ENCODE assay signal across 26 cellular contexts in genomic region chr14:21061347-21061668, GRCh38. TPM values are rescaled to one million over a fixed set of nuclear protein-coding genes. Genes with fewer than 3 reads are reported as not detected.
DNase-seq lines count a peak whose midpoint lies in the region; ATAC-seq, FAIRE-seq and TF ChIP-seq lines count a peak whose summit lies in the region.
"Had no signal": no experiment of that assay in that cellular context is flagged by ENCODE, and none has a peak within 500 bp of the region (broad histone marks: within the 10 kb centered on the region; RNA-seq: fewer than 3 reads in every experiment).

No MANE protein-coding gene starts in this region.

- TF ChIP-seq EP300 in K562 (IDR thresholded peaks at IDR 0.05; ENCODE audit: low read length): no peak

- intact Hi-C loops in K562 (cut with micrococcal nuclease): no loop called here

- no peak for TF ChIP-seq CTCF in K562 (IDR thresholded peaks at IDR 0.05 in 2 of 3, conservative IDR thresholded peaks at IDR 0.05 in 1 of 3; ENCODE audit: insufficient read depth in 2 of 3, low read depth in 1 of 3, low read length in 3 of 3)
- no peak for TF ChIP-seq CTCF in nephron (IDR thresholded peaks at IDR 0.05; ENCODE audit: unreplicated experiment in 3 of 3)

- peak overlapping the region; percentile 4 to 78 (median 54) for H3K27ac Mint-ChIP-seq in nephron
- H3K27ac Mint-ChIP-seq: CD4-positive, alpha-beta memory T cell; IgD-negative memory B cell had no signal

- H3K4me3 Mint-ChIP-seq in nephron: peak overlapping the region in 1 of 3 experiments; percentile 8
- H3K4me3 Mint-ChIP-seq: CD4-positive, alpha-beta memory T cell; IgD-negative memory B cell had no signal

- FAIRE-seq in K562 (lab: Jason Lieb, UNC): no peak
- FAIRE-seq: GM12878 had no signal

- no peaks in the 10 kb centered on the region for H3K79me2 ChIP-seq in K562 (ENCODE audit: control insufficient read depth, insufficient read depth, low read length)

- in situ Hi-C loops in K562 (cut with MboI): no loop called here

- no peaks in the 10 kb centered on the region for H3K9me3 ChIP-seq in K562 (replicated peaks; ENCODE audit: control insufficient read depth, insufficient read depth, low read depth, low read length)
- H3K9me3 ChIP-seq: HAP-1, SK-N-SH had no signal

- TF ChIP-seq POLR2A in K562 (conservative IDR thresholded peaks at IDR 0.05): no peak

- 52% methylated on average over 3 of the region's 3 CpGs for WGBS in K562 (ENCODE audit: insufficient coverage, low coverage, missing lambda C conversion rate)

- H3K36me3 ChIP-seq in K562 (ENCODE audit: control insufficient read depth, insufficient read depth, low read length): no peaks in the 10 kb centered on the region
- H3K36me3 ChIP-seq: HAP-1 had no signal

- DNase-seq in K562 (ENCODE audit: extremely low read depth in 1 of 4, low spot score in 3 of 4): no peak
- no peak for DNase-seq in left lobe of liver (ENCODE audit: low spot score)
- DNase-seq in Kasumi-1 (lab: John Stamatoyannopoulos, UW): no peak
- DNase-seq in SKM-1 (lab: John Stamatoyannopoulos, UW; ENCODE audit: unreplicated experiment): no peak
- DNase-seq in NCI-H1105 (lab: John Stamatoyannopoulos, UW): no peak
- DNase-seq: C1 segment of cervical spinal cord; CD4-positive, alpha-beta memory T cell; COR-L47; DMS79; EL; GDM1; GOT3; NCI-H1092 treated with DMSO at 0.1 percent for 48 hours; NCI-H1436 treated with DMSO at 0.1 percent for 48 hours; NCI-H187 treated with DMSO at 0.1 percent for 48 hours; NCI-H2171 treated with DMSO at 0.1 percent for 48 hours; NCI-H446; NCI-H524 treated with DMSO at 0.1 percent for 48 hours; NCI-H774; SK-N-SH had no signal

- TF ChIP-seq RAD21 in K562 (CRISPR knock-in tag; conservative IDR thresholded peaks at IDR 0.05 in 1 of 2, IDR thresholded peaks at IDR 0.05 in 1 of 2): no peak

- peak overlapping the region; percentile 74 for H2AFZ ChIP-seq in K562 (ENCODE audit: low read depth, low read length)

- H3K4me1 ChIP-seq in K562 (replicated peaks in 1 of 2; ENCODE audit: control insufficient read depth in 2 of 2, insufficient read depth in 2 of 2, low read length in 2 of 2): no peaks in the 10 kb centered on the region; a peak in 1 of 5 replicates
- H3K4me1 ChIP-seq: HAP-1 had no signal

- H3K27me3 ChIP-seq in K562 (ENCODE audit: control insufficient read depth in 2 of 2, insufficient read depth in 2 of 2, low read length in 2 of 2): no peaks in the 10 kb centered on the region

- no peak overlapping the region for H3K9ac ChIP-seq in K562 (ENCODE audit: insufficient read depth in 1 of 2, low read depth in 2 of 2, low read length in 2 of 2)
- H3K9ac ChIP-seq: SK-N-SH had no signal

- peaks cover 4% of the 10 kb centered on the region for H3K27me3 Mint-ChIP-seq in nephron (ENCODE audit: low read depth)

- no peaks in the 10 kb centered on the region for H3K36me3 Mint-ChIP-seq in nephron (ENCODE audit: low read depth)
- H3K36me3 Mint-ChIP-seq: CD4-positive, alpha-beta memory T cell; IgD-negative memory B cell had no signal

- peaks cover 31% of the 10 kb centered on the region for H3K4me1 Mint-ChIP-seq in nephron
- H3K4me1 Mint-ChIP-seq: CD4-positive, alpha-beta memory T cell; IgD-negative memory B cell had no signal

- ATAC-seq in K562: no peak
- peak; percentile 14 for ATAC-seq in left lobe of liver
- no peak for ATAC-seq in GM18517 (IDR thresholded peaks at IDR 0.05; ENCODE audit: unreplicated experiment)
- ATAC-seq: GM12878 had no signal

- H3K9me3 Mint-ChIP-seq in nephron: no peaks in the 10 kb centered on the region
- H3K9me3 Mint-ChIP-seq: CD4-positive, alpha-beta memory T cell; IgD-negative memory B cell had no signal

- H3K27ac ChIP-seq in K562 (ENCODE audit: extremely low read depth, low read depth, low read length): no peak overlapping the region

- H4K20me1 ChIP-seq in K562 (replicated peaks; ENCODE audit: control insufficient read depth, insufficient read depth, low read length): no peaks in the 10 kb centered on the region

- BruUV-seq in K562 (replicated peaks; lab: Mats Ljungman, UMichigan): no TSS peak

- no peak overlapping the region for H3K4me2 ChIP-seq in K562 (ENCODE audit: insufficient read depth, low read length)
- H3K4me2 ChIP-seq: SK-N-SH had no signal

- CTCF ChIA-PET in K562 (lab: Yijun Ruan, JAX; ENCODE audit: low intra/inter-chr PET ratio): no interaction called here

- no peak overlapping the region for H3K4me3 ChIP-seq in K562
- H3K4me3 ChIP-seq: GM12878, HAP-1 had no signal

- POLR2A ChIA-PET in K562 (lab: Yijun Ruan, JAX): interaction anchor here (0.8 to 1.0 kb wide), 2 partner anchors 9 to 43 kb away, joined by 3 read pairs; partner anchors contain the start of gene ARHGEF40

- H3K9me1 ChIP-seq in K562 (ENCODE audit: control insufficient read depth, insufficient read depth, low read length): no peaks in the 10 kb centered on the region

RNA-seq across cellular contexts. Expression of gene RNASE8, which starts 3.7 kb away (rescaled TPM):
- not detected in 2 replicates for total RNA-seq in K562 (2011; cell fraction: chromatin; rRNA removed; ENCODE audit: low replicate concordance)
- total RNA-seq in K562 (2011; cell fraction: nucleolus; rRNA removed): not detected in 2 replicates
- not detected in 2 replicates for total RNA-seq in K562 (2011; cell fraction: nucleoplasm; rRNA removed)
- not detected in 2 replicates for total RNA-seq in K562 (2014; rRNA removed)
- total RNA-seq in K562 (2014; rRNA removed; fragmentation: Illumina TruSeq; extraction: Trizol): not detected in 2 replicates
- total RNA-seq in K562 (2015; rRNA removed; fragmentation: Illumina TruSeq; extraction: Trizol): not detected in 2 replicates
- not detected in 2 replicates for total RNA-seq in K562 (2021)
- not detected in 2 replicates for polyA plus RNA-seq in K562 (2011; rRNA removed)
- not detected in 2 replicates for polyA plus RNA-seq in K562 (2011; cell fraction: cytosol; rRNA removed)
- not detected in 2 replicates for polyA plus RNA-seq in K562 (2011; cell fraction: nucleus; rRNA removed)
- not detected in 2 replicates for polyA plus RNA-seq in K562 (2012)
- polyA plus RNA-seq in K562 (2014; fragmentation: Illumina TruSeq; extraction: Trizol): not detected in 2 replicates
- not detected for polyA plus RNA-seq in K562 (2014; fragmentation: Nextera tagmentation; extraction: Ambion mirVana)
- polyA plus RNA-seq in K562 (2014; rRNA removed): not detected in 2 replicates
- not detected in 2 replicates for polyA minus RNA-seq in K562 (2011; rRNA and poly(A)+ RNA removed)
- not detected in 2 replicates for polyA minus RNA-seq in K562 (2011; cell fraction: cytosol; rRNA and poly(A)+ RNA removed)
- polyA minus RNA-seq in K562 (2011; cell fraction: nucleus; rRNA and poly(A)+ RNA removed): not detected in 2 replicates
- total RNA-seq in left lobe of liver: not detected
- total RNA-seq: A673; CD4-positive, alpha-beta memory T cell; GM12878 had no signal
- polyA plus RNA-seq: CD4-positive, alpha-beta memory T cell; GM12878; IgD-negative memory B cell; SK-N-SH had no signal

RNA-seq across cellular contexts. Expression of gene ARHGEF40, which starts 8.8 kb away (rescaled TPM):
- 6.3 and 19.5 TPM in 2 replicates for total RNA-seq in K562 (2011; cell fraction: chromatin; rRNA removed; ENCODE audit: low replicate concordance)
- 8.9 and 9.8 TPM in 2 replicates for total RNA-seq in K562 (2011; cell fraction: nucleolus; rRNA removed)
- total RNA-seq in K562 (2011; cell fraction: nucleoplasm; rRNA removed): 7.5 and 9.5 TPM in 2 replicates
- total RNA-seq in K562 (2014; rRNA removed) (3.9 and 4.0 TPM in 2 replicates), K562 (2014; rRNA removed; fragmentation: Illumina TruSeq; extraction: Trizol) (2.3 and 2.9 TPM in 2 replicates), K562 (2015; rRNA removed; fragmentation: Illumina TruSeq; extraction: Trizol) (3.3 and 3.7 TPM in 2 replicates), K562 (2021) (4.6 and 6.3 TPM in 2 replicates), left lobe of liver (41.9 TPM)
- polyA plus RNA-seq in K562 (2011; rRNA removed) (3.8 and 4.0 TPM in 2 replicates), K562 (2014; fragmentation: Illumina TruSeq; extraction: Trizol) (4.6 and 5.0 TPM in 2 replicates), K562 (2014; fragmentation: Nextera tagmentation; extraction: Ambion mirVana) (under 1 TPM; 0.42 to 0.55 TPM), K562 (2014; rRNA removed) (4.6 and 4.7 TPM in 2 replicates)
- 5.6 and 9.9 TPM in 2 replicates for polyA plus RNA-seq in K562 (2011; cell fraction: cytosol; rRNA removed)
- 18.5 and 28.6 TPM in 2 replicates for polyA plus RNA-seq in K562 (2011; cell fraction: nucleus; rRNA removed)
- polyA plus RNA-seq in K562 (2012): 3.6 and 7.8 TPM in 2 replicates
- polyA minus RNA-seq in K562 (2011; rRNA and poly(A)+ RNA removed): 2.2 and 3.0 TPM in 2 replicates
- polyA minus RNA-seq in K562 (2011; cell fraction: cytosol; rRNA and poly(A)+ RNA removed): 1.8 and 2.2 TPM in 2 replicates
- 3.9 and 4.0 TPM in 2 replicates for polyA minus RNA-seq in K562 (2011; cell fraction: nucleus; rRNA and poly(A)+ RNA removed)
- polyA plus RNA-seq: IgD-negative memory B cell had no signal

RNA-seq across cellular contexts. Expression of gene RNASE7, which starts 19.1 kb away (rescaled TPM):
- total RNA-seq in K562 (2011; cell fraction: chromatin; rRNA removed; ENCODE audit: low replicate concordance): not detected in 2 replicates
- total RNA-seq in K562 (2011; cell fraction: nucleolus; rRNA removed): not detected in 2 replicates
- total RNA-seq in K562 (2011; cell fraction: nucleoplasm; rRNA removed): not detected in 2 replicates
- total RNA-seq in K562 (2014; rRNA removed) (not detected in 2 replicates), K562 (2014; rRNA removed; fragmentation: Illumina TruSeq; extraction: Trizol) (not detected in 2 replicates), K562 (2015; rRNA removed; fragmentation: Illumina TruSeq; extraction: Trizol) (not detected in 2 replicates), K562 (2021) (not detected in 2 replicates), left lobe of liver (0.13 TPM)
- polyA plus RNA-seq in K562 (2011; rRNA removed) (not detected in 2 replicates), K562 (2014; fragmentation: Illumina TruSeq; extraction: Trizol) (not detected in 2 replicates), K562 (2014; fragmentation: Nextera tagmentation; extraction: Ambion mirVana) (not detected), K562 (2014; rRNA removed) (not detected in 2 replicates)
- polyA plus RNA-seq in K562 (2011; cell fraction: cytosol; rRNA removed): not detected in 2 replicates
- not detected in 2 replicates for polyA plus RNA-seq in K562 (2011; cell fraction: nucleus; rRNA removed)
- polyA plus RNA-seq in K562 (2012): not detected in 2 replicates
- not detected in 2 replicates for polyA minus RNA-seq in K562 (2011; rRNA and poly(A)+ RNA removed)
- not detected in 2 replicates for polyA minus RNA-seq in K562 (2011; cell fraction: cytosol; rRNA and poly(A)+ RNA removed)
- not detected in 2 replicates for polyA minus RNA-seq in K562 (2011; cell fraction: nucleus; rRNA and poly(A)+ RNA removed)
- total RNA-seq: A673; CD4-positive, alpha-beta memory T cell; GM12878 had no signal
- polyA plus RNA-seq: CD4-positive, alpha-beta memory T cell; GM12878; IgD-negative memory B cell; SK-N-SH had no signal

RNA-seq across cellular contexts. Expression of gene RNASE13, which starts 26.7 kb away (rescaled TPM):
- total RNA-seq in K562 (2011; cell fraction: chromatin; rRNA removed; ENCODE audit: low replicate concordance): not detected in 2 replicates
- total RNA-seq in K562 (2011; cell fraction: nucleolus; rRNA removed): not detected in 2 replicates
- total RNA-seq in K562 (2011; cell fraction: nucleoplasm; rRNA removed): not detected in 2 replicates
- total RNA-seq in K562 (2014; rRNA removed): not detected in 2 replicates
- total RNA-seq in K562 (2014; rRNA removed; fragmentation: Illumina TruSeq; extraction: Trizol): not detected in 2 replicates
- not detected in 2 replicates for total RNA-seq in K562 (2015; rRNA removed; fragmentation: Illumina TruSeq; extraction: Trizol)
- not detected in 2 replicates for total RNA-seq in K562 (2021)
- not detected in 2 replicates for polyA plus RNA-seq in K562 (2011; rRNA removed)
- not detected in 2 replicates for polyA plus RNA-seq in K562 (2011; cell fraction: cytosol; rRNA removed)
- polyA plus RNA-seq in K562 (2011; cell fraction: nucleus; rRNA removed): not detected in 2 replicates
- polyA plus RNA-seq in K562 (2012): not detected in 2 replicates
- polyA plus RNA-seq in K562 (2014; fragmentation: Illumina TruSeq; extraction: Trizol): not detected in 2 replicates
- polyA plus RNA-seq in K562 (2014; fragmentation: Nextera tagmentation; extraction: Ambion mirVana): not detected
- not detected in 2 replicates for polyA plus RNA-seq in K562 (2014; rRNA removed)
- polyA minus RNA-seq in K562 (2011; rRNA and poly(A)+ RNA removed): not detected in 2 replicates
- polyA minus RNA-seq in K562 (2011; cell fraction: cytosol; rRNA and poly(A)+ RNA removed): not detected in 2 replicates
- not detected in 2 replicates for polyA minus RNA-seq in K562 (2011; cell fraction: nucleus; rRNA and poly(A)+ RNA removed)
- total RNA-seq in left lobe of liver: 0.10 TPM
- total RNA-seq: A673; CD4-positive, alpha-beta memory T cell; GM12878 had no signal
- polyA plus RNA-seq: CD4-positive, alpha-beta memory T cell; GM12878; IgD-negative memory B cell; SK-N-SH had no signal

RNA-seq across cellular contexts. Expression of gene TPPP2, which starts 31.3 kb away (rescaled TPM):
- total RNA-seq in K562 (2011; cell fraction: chromatin; rRNA removed; ENCODE audit: low replicate concordance): 0.19 TPM in 1 of 2 replicates, not detected in the other
- not detected in 2 replicates for total RNA-seq in K562 (2011; cell fraction: nucleolus; rRNA removed)
- total RNA-seq in K562 (2011; cell fraction: nucleoplasm; rRNA removed): not detected in 2 replicates
- 0.18 and 0.24 TPM in 2 replicates for total RNA-seq in K562 (2014; rRNA removed)
- total RNA-seq in K562 (2014; rRNA removed; fragmentation: Illumina TruSeq; extraction: Trizol): not detected in 2 replicates
- total RNA-seq in K562 (2015; rRNA removed; fragmentation: Illumina TruSeq; extraction: Trizol): not detected in 2 replicates
- not detected in 2 replicates for total RNA-seq in K562 (2021)
- polyA plus RNA-seq in K562 (2011; rRNA removed): not detected in 2 replicates
- not detected in 2 replicates for polyA plus RNA-seq in K562 (2011; cell fraction: cytosol; rRNA removed)
- 0.33 TPM in 1 of 2 replicates, not detected in the other for polyA plus RNA-seq in K562 (2011; cell fraction: nucleus; rRNA removed)
- polyA plus RNA-seq in K562 (2012): not detected in 2 replicates
- polyA plus RNA-seq in K562 (2014; fragmentation: Illumina TruSeq; extraction: Trizol): not detected in 2 replicates
- polyA plus RNA-seq in K562 (2014; fragmentation: Nextera tagmentation; extraction: Ambion mirVana): not detected
- polyA plus RNA-seq in K562 (2014; rRNA removed): not detected in 2 replicates
- polyA minus RNA-seq in K562 (2011; rRNA and poly(A)+ RNA removed): not detected in 2 replicates
- polyA minus RNA-seq in K562 (2011; cell fraction: cytosol; rRNA and poly(A)+ RNA removed): not detected in 2 replicates
- not detected in 2 replicates for polyA minus RNA-seq in K562 (2011; cell fraction: nucleus; rRNA and poly(A)+ RNA removed)
- total RNA-seq in left lobe of liver: 4.6 TPM
- total RNA-seq: A673; CD4-positive, alpha-beta memory T cell; GM12878 had no signal
- polyA plus RNA-seq: CD4-positive, alpha-beta memory T cell; GM12878; IgD-negative memory B cell; SK-N-SH had no signal
